8 cellular contexts compared by ENCODE assay signal in genomic region chr9:113622600-113623400, GRCh38.
DNase-seq lines count a peak whose midpoint lies in the region; ATAC-seq, FAIRE-seq and TF ChIP-seq lines count a peak whose summit lies in the region.

No MANE protein-coding gene starts in this region.

- peak overlapping the region; percentile 24 for H3K27ac ChIP-seq in keratinocyte (ENCODE audit: control insufficient read depth, insufficient read depth, low read length)

- peaks cover 58% of the 10 kb centered on the region for H3K4me1 Mint-ChIP-seq in activated T-cell treated with anti-CD3 and anti-CD28 coated beads, Interleukin-2, amount 50 U/mL, for 24 hours (ENCODE audit: low read depth)

- peak overlapping the region; percentile 68 for H3K4me3 Mint-ChIP-seq in activated T-cell treated with anti-CD3 and anti-CD28 coated beads, Interleukin-2, amount 50 U/mL, for 24 hours

- H3K9me3 Mint-ChIP-seq in activated T-cell treated with anti-CD3 and anti-CD28 coated beads, Interleukin-2, amount 50 U/mL, for 24 hours = no peaks in the 10 kb centered on the region

- H3K9me3 ChIP-seq in keratinocyte (ENCODE audit: control insufficient read depth, low read depth, low read length) = no peaks in the 10 kb centered on the region

- H3K4me3 ChIP-seq in keratinocyte (ENCODE audit: control insufficient read depth in 2 of 3, extremely low read depth in 1 of 3, insufficient read depth in 2 of 3, low read depth in 1 of 3, low read length in 3 of 3) = peak overlapping the region in 1 of 3 experiments; percentile 18

- H3K79me2 ChIP-seq in keratinocyte (ENCODE audit: control insufficient read depth, insufficient read depth, low read length) = no peaks in the 10 kb centered on the region

- no peaks in the 10 kb centered on the region for H3K27me3 ChIP-seq in keratinocyte (ENCODE audit: control insufficient read depth, extremely low read depth, insufficient read depth, low read length)

- no peaks in the 10 kb centered on the region for H4K20me1 ChIP-seq in keratinocyte (ENCODE audit: control insufficient read depth, extremely low read depth, insufficient read depth, low read length)

- no peaks in the 10 kb centered on the region for H3K36me3 Mint-ChIP-seq in activated T-cell treated with anti-CD3 and anti-CD28 coated beads, Interleukin-2, amount 50 U/mL, for 24 hours (ENCODE audit: low read depth)

- ATAC-seq in GM19463 (IDR thresholded peaks at IDR 0.05; ENCODE audit: unreplicated experiment) (peak; percentile 87), HG03469 (IDR thresholded peaks at IDR 0.05; ENCODE audit: unreplicated experiment) (peak; percentile 58), GM19328 (IDR thresholded peaks at IDR 0.05; ENCODE audit: unreplicated experiment) (no peak)
- ATAC-seq in stimulated activated naive CD8-positive, alpha-beta T cell treated with anti-CD3 and anti-CD28 coated beads, Interleukin-15, Interleukin-2, amounts not matched to agents 100 U/mL and 50 U/mL, for 24 hours = peak; percentile 94

- peaks cover 38% of the 10 kb centered on the region for H3K4me1 ChIP-seq in keratinocyte (ENCODE audit: control insufficient read depth, extremely low read depth, insufficient read depth, low read length)

- H3K4me2 ChIP-seq in keratinocyte (ENCODE audit: control insufficient read depth, extremely low read depth, insufficient read depth, low read depth, low read length) = peak overlapping the region; percentile 42

- peak; percentile 43 for FAIRE-seq in keratinocyte (lab: Jason Lieb, UNC)

- no peaks in the 10 kb centered on the region for H3K36me3 ChIP-seq in keratinocyte (ENCODE audit: control insufficient read depth in 2 of 2, extremely low read depth in 1 of 2, insufficient read depth in 2 of 2, low read length in 2 of 2)

- peak overlapping the region; percentile 26 for H3K9ac ChIP-seq in keratinocyte (ENCODE audit: control insufficient read depth, extremely low read depth, insufficient read depth, low read length)

- DNase-seq in GM04504 (ENCODE audit: low read depth) (peak; percentile 48), keratinocyte (ENCODE audit: low read depth, low spot score) (peak; percentile 59), DMS79 (lab: John Stamatoyannopoulos, UW) (no peak)
- peak; percentile 62 for DNase-seq in activated T-cell treated with anti-CD3 and anti-CD28 coated beads, Interleukin-2, amount 50 U/mL, for 24 hours
- peak; percentile 78 for DNase-seq in stimulated activated naive CD8-positive, alpha-beta T cell treated with anti-CD3 and anti-CD28 coated beads, Interleukin-15, Interleukin-2, amounts not matched to agents 100 U/mL and 50 U/mL, for 24 hours

- no peak for TF ChIP-seq CTCF in keratinocyte (optimal IDR thresholded peaks at IDR 0.05 in 1 of 3, IDR thresholded peaks at IDR 0.05 in 1 of 3, conservative IDR thresholded peaks at IDR 0.05 in 1 of 3; ENCODE audit: extremely low read depth in 1 of 3, insufficient read depth in 2 of 3, low read length in 3 of 3)

- H3K27ac Mint-ChIP-seq in activated T-cell treated with anti-CD3 and anti-CD28 coated beads, Interleukin-2, amount 50 U/mL, for 24 hours = peak overlapping the region; percentile 99

- dilution Hi-C loops in keratinocyte (cut with MboI; ENCODE audit: extremely low pct_ligation_motif_present, low sequenced_read_pairs) = no loop called here

- H2AFZ ChIP-seq in keratinocyte (ENCODE audit: control insufficient read depth, low read length) = no peak overlapping the region

- no peaks in the 10 kb centered on the region for H3K9me1 ChIP-seq in keratinocyte (ENCODE audit: control insufficient read depth, extremely low read depth, insufficient read depth, low read length)

- H3K27me3 Mint-ChIP-seq in activated T-cell treated with anti-CD3 and anti-CD28 coated beads, Interleukin-2, amount 50 U/mL, for 24 hours = peaks cover 8% of the 10 kb centered on the region
